Comparison of ENCODE assay signal across 27 cellular contexts in the genomic region with DNA sequence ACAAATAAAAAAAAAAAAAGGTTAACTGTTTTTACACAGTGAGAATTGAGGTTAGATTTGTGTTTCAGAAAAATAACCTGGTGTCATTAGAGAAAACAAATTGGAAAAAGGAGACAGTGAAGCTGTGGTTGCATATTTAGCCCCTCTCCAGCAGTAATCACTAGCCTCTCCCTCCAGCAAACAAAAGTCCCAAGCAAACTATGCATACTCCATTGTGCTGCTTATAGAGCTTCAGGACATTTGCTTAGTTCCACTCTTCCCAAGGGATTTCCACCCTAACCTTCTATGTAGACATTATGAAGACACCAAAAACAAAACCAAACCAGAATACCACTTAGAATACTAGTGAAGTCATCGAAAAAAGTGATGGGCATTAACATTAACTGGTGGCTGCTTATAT.
"Had no signal": no experiment of that assay in that cellular context is flagged by ENCODE, and none has a peak within 500 bp of the region (broad histone marks: within the 10 kb centered on the region; RNA-seq: fewer than 3 reads in every experiment).

No MANE protein-coding gene starts in this region.

- H3K36me3 ChIP-seq: brain microvascular endothelial cell, esophagus muscularis mucosa, gastrocnemius medialis, heart left ventricle had no signal

- H3K4me3 Mint-ChIP-seq: activated B cell treated with CpG ODN at 0.5 μM for 24 hours; activated CD4-positive, alpha-beta memory T cell treated with anti-CD3 and anti-CD28 coated beads, Interleukin-2, amount 10 ng/mL, durations not matched to agents 7 days and 5 days; activated naive CD4-positive, alpha-beta T cell treated with anti-CD3 and anti-CD28 coated beads, Interleukin-2, amount 10 ng/mL, durations not matched to agents 7 days and 5 days; activated naive CD8-positive, alpha-beta T cell; activated T-cell treated with anti-CD3 and anti-CD28 coated beads, Interleukin-2, amount 50 U/mL, for 24 hours; activated T-cell treated with anti-CD3 and anti-CD28 coated beads, Interleukin-2, amount 50 U/mL, for 72 hours; central memory CD8-positive, alpha-beta T cell; effector memory CD8-positive, alpha-beta T cell had no signal

- H3K27me3 Mint-ChIP-seq: activated B cell treated with CpG ODN at 0.5 μM for 24 hours; activated CD4-positive, alpha-beta memory T cell treated with anti-CD3 and anti-CD28 coated beads, Interleukin-2, amount 10 ng/mL, durations not matched to agents 7 days and 5 days; activated naive CD4-positive, alpha-beta T cell treated with anti-CD3 and anti-CD28 coated beads, Interleukin-2, amount 10 ng/mL, durations not matched to agents 7 days and 5 days; activated naive CD8-positive, alpha-beta T cell; activated T-cell treated with anti-CD3 and anti-CD28 coated beads, Interleukin-2, amount 50 U/mL, for 24 hours; central memory CD8-positive, alpha-beta T cell; effector memory CD8-positive, alpha-beta T cell had no signal

- H3K36me3 Mint-ChIP-seq: activated naive CD4-positive, alpha-beta T cell treated with anti-CD3 and anti-CD28 coated beads, Interleukin-2, amount 10 ng/mL, durations not matched to agents 7 days and 5 days; activated naive CD8-positive, alpha-beta T cell had no signal

- H3K4me3 ChIP-seq: coronary artery, esophagus muscularis mucosa, gastrocnemius medialis, heart left ventricle had no signal

- DNase-seq: activated B cell treated with CpG ODN at 0.5 μM for 24 hours; activated CD4-positive, alpha-beta memory T cell treated with anti-CD3 and anti-CD28 coated beads, Interleukin-2, amount 10 ng/mL, durations not matched to agents 7 days and 5 days; activated CD4-positive, alpha-beta T cell treated with anti-CD3 and anti-CD28 coated beads for 48 hours; activated CD8-positive, alpha-beta memory T cell treated with anti-CD3 and anti-CD28 coated beads, Interleukin-2, amount 50 U/mL, for 48 hours; activated gamma-delta T cell; activated naive CD4-positive, alpha-beta T cell; activated naive CD4-positive, alpha-beta T cell treated with anti-CD3 and anti-CD28 coated beads, Interleukin-2, amount 10 ng/mL, durations not matched to agents 7 days and 5 days; activated T-cell treated with anti-CD3 and anti-CD28 coated beads for 4 hours; activated T-cell treated with anti-CD3 and anti-CD28 coated beads, Interleukin-2, amount 50 U/mL, for 24 hours; activated T-cell treated with anti-CD3 and anti-CD28 coated beads, Interleukin-2, amount 50 U/mL, for 72 hours; amniotic stem cell; anterior cingulate cortex; brain microvascular endothelial cell; dermis blood vessel endothelial cell; effector CD4-positive, alpha-beta T cell; effector memory CD8-positive, alpha-beta T cell; erythroblast; foreskin keratinocyte; gastrocnemius medialis; glutamatergic neuron; heart left ventricle; T-helper 2 cell had no signal

- ATAC-seq: activated CD4-positive, CD25-positive, alpha-beta regulatory T cell treated with anti-CD3 and anti-CD28 coated beads, Interleukin-2, amount 50 U/mL, for 24 hours; activated T-cell treated with anti-CD3 and anti-CD28 coated beads, Interleukin-2, amount 50 U/mL, for 72 hours; effector memory CD8-positive, alpha-beta T cell; foreskin keratinocyte; gastrocnemius medialis; heart left ventricle had no signal

- H3K27me3 ChIP-seq: brain microvascular endothelial cell, esophagus muscularis mucosa, foreskin keratinocyte, gastrocnemius medialis, heart left ventricle had no signal

- H3K9me3 ChIP-seq: esophagus muscularis mucosa, gastrocnemius medialis, heart left ventricle had no signal

- H3K27ac Mint-ChIP-seq: activated B cell treated with CpG ODN at 0.5 μM for 24 hours; activated CD4-positive, alpha-beta memory T cell treated with anti-CD3 and anti-CD28 coated beads, Interleukin-2, amount 10 ng/mL, durations not matched to agents 7 days and 5 days; activated naive CD4-positive, alpha-beta T cell treated with anti-CD3 and anti-CD28 coated beads, Interleukin-2, amount 10 ng/mL, durations not matched to agents 7 days and 5 days; activated naive CD8-positive, alpha-beta T cell; activated T-cell treated with anti-CD3 and anti-CD28 coated beads, Interleukin-2, amount 50 U/mL, for 24 hours; activated T-cell treated with anti-CD3 and anti-CD28 coated beads, Interleukin-2, amount 50 U/mL, for 72 hours; effector memory CD8-positive, alpha-beta T cell had no signal

- H3K4me1 Mint-ChIP-seq: activated B cell treated with CpG ODN at 0.5 μM for 24 hours; activated CD4-positive, alpha-beta memory T cell treated with anti-CD3 and anti-CD28 coated beads, Interleukin-2, amount 10 ng/mL, durations not matched to agents 7 days and 5 days; activated naive CD4-positive, alpha-beta T cell treated with anti-CD3 and anti-CD28 coated beads, Interleukin-2, amount 10 ng/mL, durations not matched to agents 7 days and 5 days; central memory CD8-positive, alpha-beta T cell had no signal

- H3K27ac ChIP-seq: brain microvascular endothelial cell, coronary artery, esophagus muscularis mucosa, foreskin keratinocyte, gastrocnemius medialis, heart left ventricle had no signal

- H3K4me1 ChIP-seq: esophagus muscularis mucosa, foreskin keratinocyte, gastrocnemius medialis, heart left ventricle had no signal
